In the genomic region with DNA sequence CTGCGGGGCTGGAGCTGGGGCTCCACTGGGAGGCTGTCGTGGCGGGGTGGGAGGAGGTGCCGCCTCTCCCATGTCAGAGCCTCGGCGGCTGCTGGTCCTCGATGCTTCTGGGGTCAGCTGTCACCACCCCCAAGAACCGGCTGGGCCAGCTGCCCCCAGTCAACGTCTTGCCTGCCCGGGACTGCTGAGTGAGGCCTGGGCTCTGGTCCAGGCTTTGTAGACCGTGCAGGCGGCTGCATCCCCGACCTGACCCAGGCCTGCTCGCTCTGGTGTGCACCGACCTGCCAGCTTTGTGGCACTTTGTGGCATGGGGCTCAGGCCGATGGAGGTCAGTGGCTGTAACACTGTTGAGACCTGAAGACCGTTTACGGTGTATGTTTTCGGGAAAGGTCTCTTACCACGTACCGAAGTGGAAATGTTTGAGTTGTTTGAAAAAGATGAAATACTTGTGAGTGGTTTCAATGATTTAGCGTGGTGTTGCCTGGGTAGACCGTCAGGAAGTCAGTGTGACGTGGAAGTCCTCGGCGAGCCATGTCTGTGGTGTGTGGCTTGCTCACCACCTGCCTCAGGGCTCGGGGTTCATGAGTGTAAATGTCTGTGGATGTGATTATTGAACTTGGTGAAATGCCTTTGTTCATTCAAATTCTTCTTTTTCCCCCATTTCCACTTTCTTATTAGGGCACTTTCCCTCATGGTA, we compare ENCODE assay signal across 9 cellular contexts. TPM values are rescaled to one million over a fixed set of nuclear protein-coding genes. Genes with fewer than 3 reads are reported as not detected.
A peak's percentile ranks its signal among the peaks of the same experiment; 100 is the strongest.
DNase-seq lines count a peak whose midpoint lies in the region; TF ChIP-seq lines count a peak whose summit lies in the region.
"Had no signal": no experiment of that assay in that cellular context is flagged by ENCODE, and none has a peak within 500 bp of the region (broad histone marks: within the 10 kb centered on the region; RNA-seq: fewer than 3 reads in every experiment).

No MANE protein-coding gene starts in this region.

- H3K4me3 ChIP-seq in SJCRH30 = peak overlapping the region; percentile 31

- peak overlapping the region; percentile 99 for H3K27ac ChIP-seq in SJCRH30

- H3K4me1 ChIP-seq in SJCRH30 = peaks cover 40% of the 10 kb centered on the region

- no peak for TF ChIP-seq POLR2A in erythroblast (IDR thresholded peaks at IDR 0.05; ENCODE audit: low read length)

- H3K36me3 ChIP-seq in SJCRH30 = peaks cover 9% of the 10 kb centered on the region

- no peaks in the 10 kb centered on the region for H3K27me3 ChIP-seq in SJCRH30

- no peaks in the 10 kb centered on the region for H3K9me3 ChIP-seq in SJCRH30 (replicated peaks)

- DNase-seq in SJCRH30 = peak; percentile 97
- peak; percentile 43 to 51 for DNase-seq in activated T-helper 1 cell treated with anti-CD3 and anti-CD28 coated beads, Interleukin-2, amount 50 U/mL, for 16 hours (ENCODE audit: low read depth in 1 of 2, low spot score in 1 of 2)
- peak; percentile 79 for DNase-seq in left kidney (ENCODE audit: low read depth, low spot score)
- DNase-seq in stimulated activated CD8-positive, alpha-beta memory T cell treated with anti-CD3 and anti-CD28 coated beads, Interleukin-4, amount 100 ng/mL, for 1 hour (ENCODE audit: low read depth in 2 of 2, low spot score in 1 of 2) = peak; percentile 53 to 68
- DNase-seq in NCI-H1048 (lab: John Stamatoyannopoulos, UW) = no peak
- no peak for DNase-seq in erythroblast (lab: John Stamatoyannopoulos, UW)
- DNase-seq in cerebellar nuclear complex (lab: John Stamatoyannopoulos, UW) = no peak
- DNase-seq in islet precursor cell = no peak
- DNase-seq: GF-D8 had no signal

RNA-seq across cellular contexts. Expression of gene ZNF750, which starts 53.2 kb away (rescaled TPM):
- not detected in 2 replicates for total RNA-seq in SJCRH30 (2014; rRNA removed; shearing (Covaris generic))

Comparison
In these comparisons a context has a peak if more than half of its experiments do, and no peak if none do; other contexts are left out.
1. DNase-seq: peak in SJCRH30 (2 of 2), activated T-helper 1 cell treated with anti-CD3 and anti-CD28 coated beads, Interleukin-2, amount 50 U/mL, for 16 hours (2 of 2), left kidney (single experiment) and stimulated activated CD8-positive, alpha-beta memory T cell treated with anti-CD3 and anti-CD28 coated beads, Interleukin-4, amount 100 ng/mL, for 1 hour (2 of 2); none in NCI-H1048 (single experiment), erythroblast (0 of 2), cerebellar nuclear complex (0 of 2) and islet precursor cell (single experiment).